ENCODE assay signal across 23 cellular contexts in genomic region chr16:21580807-21581206, GRCh38. TPM values are rescaled to one million over a fixed set of nuclear protein-coding genes. Genes with fewer than 3 reads are reported as not detected.
DNase-seq lines count a peak whose midpoint lies in the region; ATAC-seq and TF ChIP-seq lines count a peak whose summit lies in the region.
"Had no signal": no experiment of that assay in that cellular context is flagged by ENCODE, and none has a peak within 500 bp of the region (broad histone marks: within the 10 kb centered on the region; RNA-seq: fewer than 3 reads in every experiment).

No MANE protein-coding gene starts in this region.

- intact Hi-C loops in spleen (cut with DNase I; ENCODE audit: low total_unique reads), result loop anchor here (5.0 kb wide), 1 partner anchor 126 kb away; no protein-coding TSS in a partner anchor

- peaks cover 36% of the 10 kb centered on the region for H3K27me3 Mint-ChIP-seq in osteocyte (ENCODE audit: unreplicated experiment)

- no peaks in the 10 kb centered on the region for H3K36me3 Mint-ChIP-seq in osteocyte (ENCODE audit: unreplicated experiment)
- H3K36me3 Mint-ChIP-seq: CD14-positive monocyte; CD4-positive, alpha-beta memory T cell; CD4-positive, CD25-positive, alpha-beta regulatory T cell; CD8-positive, alpha-beta memory T cell had no signal

- H3K27ac Mint-ChIP-seq in osteocyte (ENCODE audit: unreplicated experiment), result no peak overlapping the region
- H3K27ac Mint-ChIP-seq: CD4-positive, alpha-beta memory T cell; CD4-positive, CD25-positive, alpha-beta regulatory T cell; CD8-positive, alpha-beta memory T cell had no signal

- H3K4me3 ChIP-seq in spleen, result no peak overlapping the region
- H3K4me3 ChIP-seq: BLaER1, GM12878 had no signal

- no peak for TF ChIP-seq POLR2A in spleen (IDR thresholded peaks at IDR 0.05)

- no peak for TF ChIP-seq CTCF in osteocyte (IDR thresholded peaks at IDR 0.05)
- no peak for TF ChIP-seq CTCF in spleen (IDR thresholded peaks at IDR 0.05 in 8 of 11, conservative IDR thresholded peaks at IDR 0.05 in 3 of 11)

- no peaks in the 10 kb centered on the region for H3K9me3 Mint-ChIP-seq in osteocyte (ENCODE audit: unreplicated experiment)
- H3K9me3 Mint-ChIP-seq: CD4-positive, alpha-beta memory T cell; CD4-positive, CD25-positive, alpha-beta regulatory T cell; CD8-positive, alpha-beta memory T cell had no signal

- H3K4me1 ChIP-seq in spleen, result peaks cover 0 to 11% (median 4%) of the 10 kb centered on the region in 6 donors
- H3K4me1 ChIP-seq: BE2C, BLaER1 had no signal

- H3K4me3 Mint-ChIP-seq in osteocyte (ENCODE audit: unreplicated experiment), result no peak overlapping the region
- H3K4me3 Mint-ChIP-seq: CD14-positive monocyte; CD4-positive, alpha-beta memory T cell; CD4-positive, CD25-positive, alpha-beta regulatory T cell; CD8-positive, alpha-beta memory T cell had no signal

- H3K4me1 Mint-ChIP-seq in osteocyte (ENCODE audit: unreplicated experiment), result no peaks in the 10 kb centered on the region

- peak; percentile 13 for DNase-seq in activated CD8-positive, alpha-beta memory T cell treated with anti-CD3 and anti-CD28 coated beads, Interleukin-2, amount 50 U/mL, for 48 hours
- no peak for DNase-seq in activated CD8-positive, alpha-beta memory T cell treated with anti-CD3 and anti-CD28 coated beads, Interleukin-2, amount 50 U/mL, for 4 hours
- DNase-seq in osteocyte (ENCODE audit: extremely low spot score, unreplicated experiment) (peak; percentile 30), spleen (peak; percentile 24)
- DNase-seq: 8988T; ACHN; BE2C; C1 segment of cervical spinal cord; CD4-positive, alpha-beta memory T cell; CD4-positive, CD25-positive, alpha-beta regulatory T cell; CD8-positive, alpha-beta memory T cell; COR-L47; DMS 273 treated with DMSO at 0.1 percent for 48 hours; DMS153; DMS53; DMS79; DND-41; EL; GDM1 had no signal

- H3K27me3 ChIP-seq in spleen (replicated peaks in 1 of 7), result no peaks in the 10 kb centered on the region
- H3K27me3 ChIP-seq: BLaER1 had no signal

- ATAC-seq in HG03565 (IDR thresholded peaks at IDR 0.05; ENCODE audit: unreplicated experiment), result no peak
- ATAC-seq: GM12878 had no signal

- no peaks in the 10 kb centered on the region for H3K9me3 ChIP-seq in spleen
- H3K9me3 ChIP-seq: BE2C, BLaER1 had no signal

- 78 to 90% (median 88%) methylated on average over 2 of the region's 2 CpGs for WGBS in spleen, 5 donors

- no peaks in the 10 kb centered on the region for H3K36me3 ChIP-seq in spleen
- H3K36me3 ChIP-seq: BE2C, BLaER1 had no signal

- no peak overlapping the region for H3K27ac ChIP-seq in spleen
- H3K27ac ChIP-seq: BLaER1 had no signal

RNA-seq across cellular contexts. Expression of gene METTL9, which starts 18.6 kb away (rescaled TPM):
- total RNA-seq in osteocyte (91.9 and 94.4 TPM in 2 replicates), spleen (100 to 1,000 TPM in 5 of 7 donors, 10 to 100 TPM in 2; 88.5 to 247 (median 121) TPM)
- 10 to 100 TPM; 28.5 to 50.6 (median 45.2) TPM for polyA plus RNA-seq in spleen
